9 cellular contexts compared by ENCODE assay signal in genomic region chr4:185039508-185040273, GRCh38. TPM values are rescaled to one million over a fixed set of nuclear protein-coding genes. Genes with fewer than 3 reads are reported as not detected.
DNase-seq lines count a peak whose midpoint lies in the region; ATAC-seq and TF ChIP-seq lines count a peak whose summit lies in the region.
"Had no signal": no experiment of that assay in that cellular context is flagged by ENCODE, and none has a peak within 500 bp of the region (broad histone marks: within the 10 kb centered on the region; RNA-seq: fewer than 3 reads in every experiment).

No MANE protein-coding gene starts in this region.

- no peak overlapping the region for H2AK5ac ChIP-seq in trophoblast cell (ENCODE audit: low read length)

- peak; percentile 81 for ATAC-seq in GM19043 (IDR thresholded peaks at IDR 0.05; ENCODE audit: low read depth, unreplicated experiment)
- ATAC-seq in HG03571 (IDR thresholded peaks at IDR 0.05; ENCODE audit: unreplicated experiment) = peak; percentile 80
- peak; percentile 64 for ATAC-seq in activated T-helper 17 cell treated with anti-CD3 and anti-CD28 coated beads, Interleukin-2, amount 50 U/mL, for 72 hours (replicated peaks)
- ATAC-seq in HG03280 (IDR thresholded peaks at IDR 0.05; ENCODE audit: unreplicated experiment) = no peak

- H2BK12ac ChIP-seq in trophoblast cell (ENCODE audit: low read length) = no peak overlapping the region

- no peaks in the 10 kb centered on the region for H3K9me3 Mint-ChIP-seq in activated T-helper 17 cell treated with anti-CD3 and anti-CD28 coated beads, Interleukin-2, amount 50 U/mL, for 72 hours

- H3K79me1 ChIP-seq in trophoblast cell (ENCODE audit: low read length) = no peaks in the 10 kb centered on the region

- peaks cover 18% of the 10 kb centered on the region for H3K27me3 Mint-ChIP-seq in activated T-helper 17 cell treated with anti-CD3 and anti-CD28 coated beads, Interleukin-2, amount 50 U/mL, for 72 hours

- no peak overlapping the region for H3K9ac ChIP-seq in trophoblast cell (ENCODE audit: low read length)

- no peaks in the 10 kb centered on the region for H3K79me2 ChIP-seq in trophoblast cell (ENCODE audit: control insufficient read depth, insufficient read depth, low read length, poor library complexity)

- no peak overlapping the region for H3K14ac ChIP-seq in trophoblast cell (ENCODE audit: low read length)

- no peak overlapping the region for H3K27ac ChIP-seq in trophoblast cell (ENCODE audit: low read depth, low read length)

- H4K12ac ChIP-seq in trophoblast cell (ENCODE audit: low read depth, low read length) = no peak overlapping the region

- no peak overlapping the region for H3K18ac ChIP-seq in trophoblast cell (ENCODE audit: low read length)

- H3K4me1 Mint-ChIP-seq in activated T-helper 17 cell treated with anti-CD3 and anti-CD28 coated beads, Interleukin-2, amount 50 U/mL, for 72 hours = no peaks in the 10 kb centered on the region

- no peak overlapping the region for H2AFZ ChIP-seq in trophoblast cell (ENCODE audit: insufficient read depth, low read length, poor library complexity)

- no peaks in the 10 kb centered on the region for H3K36me3 ChIP-seq in trophoblast cell (ENCODE audit: control insufficient read depth in 1 of 2, insufficient read depth in 2 of 2, low read length in 2 of 2)

- H4K8ac ChIP-seq in trophoblast cell (ENCODE audit: low read depth, low read length) = no peak overlapping the region

- H2BK120ac ChIP-seq in trophoblast cell (ENCODE audit: insufficient read depth, low read length, poor library complexity) = no peak overlapping the region

- H3K4me2 ChIP-seq in trophoblast cell (ENCODE audit: low read length) = peak overlapping the region; percentile 43

- H3K4me3 Mint-ChIP-seq in activated T-helper 17 cell treated with anti-CD3 and anti-CD28 coated beads, Interleukin-2, amount 50 U/mL, for 72 hours = peak overlapping the region; percentile 15

- no peak overlapping the region for H2BK5ac ChIP-seq in trophoblast cell (ENCODE audit: low read depth, low read length, poor library complexity)

- no peak overlapping the region for H3K4ac ChIP-seq in trophoblast cell (ENCODE audit: low read depth, low read length)

- H3K27me3 ChIP-seq in trophoblast cell (ENCODE audit: insufficient read depth, low read length) = no peaks in the 10 kb centered on the region

- no peak overlapping the region for H4K91ac ChIP-seq in trophoblast cell (ENCODE audit: low read depth, low read length)

- no CpG with 5 or more reads among the region's 15 CpGs for WGBS in trophoblast cell (ENCODE audit: extremely low coverage, insufficient coverage, insufficient read length)

- H3K4me1 ChIP-seq in trophoblast cell (ENCODE audit: control insufficient read depth in 1 of 2, insufficient read depth in 2 of 2, low read length in 2 of 2) = no peaks in the 10 kb centered on the region

- TF ChIP-seq CTCF in foreskin fibroblast (IDR thresholded peaks at IDR 0.05; ENCODE audit: low read depth, low read length) = peak; percentile 78

- H3K4me3 ChIP-seq in foreskin fibroblast (ENCODE audit: low read depth in 1 of 2, low read length in 2 of 2) (peak overlapping the region in 1 of 2 donors; percentile 37), trophoblast cell (ENCODE audit: low read depth, low read length) (no peak overlapping the region)

- no peaks in the 10 kb centered on the region for H3K36me3 Mint-ChIP-seq in activated T-helper 17 cell treated with anti-CD3 and anti-CD28 coated beads, Interleukin-2, amount 50 U/mL, for 72 hours (ENCODE audit: low read depth)

- no peak overlapping the region for H3K23ac ChIP-seq in trophoblast cell (ENCODE audit: low read length)

- no peak overlapping the region for H3K27ac Mint-ChIP-seq in activated T-helper 17 cell treated with anti-CD3 and anti-CD28 coated beads, Interleukin-2, amount 50 U/mL, for 72 hours

- H3K9me3 ChIP-seq in trophoblast cell (ENCODE audit: insufficient read depth, low read depth, low read length) = peaks cover 5% of the 10 kb centered on the region

- DNase-seq in CD1c-positive myeloid dendritic cell (ENCODE audit: extremely low spot score) (peak; percentile 68), OCI-M2 (lab: John Stamatoyannopoulos, UW; ENCODE audit: unreplicated experiment) (peak; percentile 3), foreskin fibroblast (peak; percentile 54 to 84), trophoblast cell (peak; percentile 22 to 66)

RNA-seq across cellular contexts. Expression of gene HELT, which starts 21.4 kb away (rescaled TPM):
- not detected for total RNA-seq in activated T-helper 17 cell treated with anti-CD3 and anti-CD28 coated beads, Interleukin-2, amount 50 U/mL, for 72 hours
- polyA plus RNA-seq in trophoblast cell (2013) = not detected in 2 replicates
- total RNA-seq: urinary bladder had no signal
- polyA plus RNA-seq: urinary bladder had no signal

Comparison
In these comparisons a context has a peak if more than half of its experiments do, and no peak if none do; other contexts are left out.
1. DNase-seq: peak in every context shown above with its lines; median percentile 69 in foreskin fibroblast; 68 in CD1c-positive myeloid dendritic cell; 44 in trophoblast cell; 3 in OCI-M2.